ENCODE assay signal across 23 cellular contexts in genomic region chr15:94397377-94397776, GRCh38.
"Had no signal": no experiment of that assay in that cellular context is flagged by ENCODE, and none has a peak within 500 bp of the region (broad histone marks: within the 10 kb centered on the region; RNA-seq: fewer than 3 reads in every experiment).

No MANE protein-coding gene starts in this region.

- H3K4me1 Mint-ChIP-seq: activated CD8-positive, alpha-beta memory T cell treated with anti-CD3 and anti-CD28 coated beads, Interleukin-2, amount 10 ng/mL, durations not matched to agents 7 days and 5 days; activated naive CD8-positive, alpha-beta T cell treated with anti-CD3 and anti-CD28 coated beads, Interleukin-2, amount 10 ng/mL, durations not matched to agents 7 days and 5 days; memory B cell had no signal

- H3K4me3 ChIP-seq: coronary artery, mucosa of descending colon, SK-N-MC, tibial nerve, vagina had no signal

- H3K27ac ChIP-seq: coronary artery, foreskin keratinocyte, parathyroid adenoma, SK-N-MC, tibial nerve, vagina had no signal

- H3K27me3 ChIP-seq: foreskin keratinocyte, tibial nerve, vagina had no signal

- H3K4me3 Mint-ChIP-seq: activated B cell treated with CpG ODN at 0.5 μM for 24 hours; activated CD4-positive, alpha-beta memory T cell treated with anti-CD3 and anti-CD28 coated beads for 36 hours; activated CD8-positive, alpha-beta memory T cell treated with anti-CD3 and anti-CD28 coated beads, Interleukin-2, amount 10 ng/mL, durations not matched to agents 7 days and 5 days; activated naive CD8-positive, alpha-beta T cell treated with anti-CD3 and anti-CD28 coated beads, Interleukin-2, amount 10 ng/mL, durations not matched to agents 7 days and 5 days; memory B cell; naive B cell had no signal

- H3K36me3 ChIP-seq: tibial nerve, vagina had no signal

- H3K4me1 ChIP-seq: foreskin keratinocyte, parathyroid adenoma, vagina had no signal

- ATAC-seq: activated CD8-positive, alpha-beta memory T cell treated with anti-CD3 and anti-CD28 coated beads, Interleukin-2, amount 10 ng/mL, durations not matched to agents 7 days and 5 days; foreskin keratinocyte; mucosa of descending colon had no signal

- H3K27ac Mint-ChIP-seq: activated B cell treated with CpG ODN at 0.5 μM for 24 hours; activated CD4-positive, alpha-beta memory T cell treated with anti-CD3 and anti-CD28 coated beads for 36 hours; activated CD8-positive, alpha-beta memory T cell treated with anti-CD3 and anti-CD28 coated beads, Interleukin-2, amount 10 ng/mL, durations not matched to agents 7 days and 5 days; activated naive CD8-positive, alpha-beta T cell treated with anti-CD3 and anti-CD28 coated beads, Interleukin-2, amount 10 ng/mL, durations not matched to agents 7 days and 5 days; activated T-helper 2 cell treated with anti-CD3 and anti-CD28 coated beads, Interferon-gamma antibody, Interleukin-2, Interleukin-4, amounts not matched to agents 10 μg/mL and 5 μg/mL and 100 μg/mL, durations not matched to agents 14 hours and 24 hours and 36 hours had no signal

- DNase-seq: activated B cell treated with CpG ODN at 0.5 μM for 24 hours; activated CD4-positive, alpha-beta memory T cell treated with anti-CD3 and anti-CD28 coated beads for 36 hours; activated CD4-positive, alpha-beta T cell treated with anti-CD3 and anti-CD28 coated beads for 4 hours; activated CD8-positive, alpha-beta memory T cell treated with anti-CD3 and anti-CD28 coated beads, Interleukin-2, amount 10 ng/mL, durations not matched to agents 7 days and 5 days; activated naive CD4-positive, alpha-beta T cell treated with Interleukin-2 at 50 U/mL for 16 hours; activated naive CD8-positive, alpha-beta T cell treated with anti-CD3 and anti-CD28 coated beads, Interleukin-2, amount 10 ng/mL, durations not matched to agents 7 days and 5 days; effector CD8-positive, alpha-beta T cell; foreskin keratinocyte; glutamatergic neuron; kidney; mucosa of descending colon; naive B cell; stimulated activated CD4-positive, alpha-beta T cell treated with anti-CD3 and anti-CD28 coated beads, Interleukin-12 subunit alpha, Interleukin-12 subunit beta, amount 100 ng/mL, for 4 hours; stimulated activated CD4-positive, alpha-beta T cell treated with anti-CD3 and anti-CD28 coated beads, Interleukin-1b, Interleukin-23, amount 100 ng/mL, for 48 hours; stimulated activated CD8-positive, alpha-beta memory T cell treated with anti-CD3 and anti-CD28 coated beads, Interleukin-4, amount 100 ng/mL, for 48 hours; stimulated activated naive CD4-positive, alpha-beta T cell had no signal

- H3K27me3 Mint-ChIP-seq: activated B cell treated with CpG ODN at 0.5 μM for 24 hours; activated CD4-positive, alpha-beta memory T cell treated with anti-CD3 and anti-CD28 coated beads for 36 hours; activated CD8-positive, alpha-beta memory T cell treated with anti-CD3 and anti-CD28 coated beads, Interleukin-2, amount 10 ng/mL, durations not matched to agents 7 days and 5 days; activated naive CD8-positive, alpha-beta T cell treated with anti-CD3 and anti-CD28 coated beads, Interleukin-2, amount 10 ng/mL, durations not matched to agents 7 days and 5 days; memory B cell; naive B cell had no signal

- H3K9me3 ChIP-seq: mucosa of descending colon, tibial nerve, vagina had no signal

- H3K9me3 Mint-ChIP-seq: activated B cell treated with CpG ODN at 0.5 μM for 24 hours; activated CD4-positive, alpha-beta memory T cell treated with anti-CD3 and anti-CD28 coated beads for 36 hours; activated naive CD8-positive, alpha-beta T cell treated with anti-CD3 and anti-CD28 coated beads, Interleukin-2, amount 10 ng/mL, durations not matched to agents 7 days and 5 days; activated T-helper 2 cell treated with anti-CD3 and anti-CD28 coated beads, Interferon-gamma antibody, Interleukin-2, Interleukin-4, amounts not matched to agents 10 μg/mL and 5 μg/mL and 100 μg/mL, durations not matched to agents 14 hours and 24 hours and 36 hours; memory B cell; naive B cell had no signal
